2 cellular contexts compared by ENCODE assay signal in the genomic region with DNA sequence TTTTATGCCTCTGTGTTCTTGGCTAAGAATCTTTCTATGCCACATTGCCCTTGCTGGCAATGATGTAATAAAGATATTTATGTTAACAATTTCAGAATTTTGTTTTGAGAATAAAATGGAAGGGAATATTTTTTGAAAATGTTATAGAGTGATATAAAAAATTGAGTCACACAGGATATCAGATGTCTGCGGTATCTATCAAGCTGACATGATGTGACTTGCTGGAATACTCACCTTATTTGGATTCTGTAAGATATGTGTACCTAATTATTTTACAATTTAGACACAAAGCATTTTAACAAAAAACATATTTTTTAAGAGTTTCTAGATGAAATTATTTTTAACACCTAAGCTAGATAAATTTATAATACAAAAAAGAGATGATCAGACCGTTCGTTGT.
TF ChIP-seq lines count a peak whose summit lies in the region.

No MANE protein-coding gene starts in this region.

TF ChIP-seq in SK-N-SH treated with all-trans-retinoic acid at 6 μM for 48 hours, 23 proteins besides CTCF, POLR2A, EP300 and RAD21 (continued from another document):
- TF ChIP-seq, protein P1, sequence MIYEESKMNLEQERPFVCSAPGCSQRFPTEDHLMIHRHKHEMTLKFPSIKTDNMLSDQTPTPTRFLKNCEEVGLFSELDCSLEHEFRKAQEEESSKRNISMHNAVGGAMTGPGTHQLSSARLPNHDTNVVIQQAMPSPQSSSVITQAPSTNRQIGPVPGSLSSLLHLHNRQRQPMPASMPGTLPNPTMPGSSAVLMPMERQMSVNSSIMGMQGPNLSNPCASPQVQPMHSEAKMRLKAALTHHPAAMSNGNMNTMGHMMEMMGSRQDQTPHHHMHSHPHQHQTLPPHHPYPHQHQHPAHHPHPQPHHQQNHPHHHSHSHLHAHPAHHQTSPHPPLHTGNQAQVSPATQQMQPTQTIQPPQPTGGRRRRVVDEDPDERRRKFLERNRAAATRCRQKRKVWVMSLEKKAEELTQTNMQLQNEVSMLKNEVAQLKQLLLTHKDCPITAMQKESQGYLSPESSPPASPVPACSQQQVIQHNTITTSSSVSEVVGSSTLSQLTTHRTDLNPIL (CRISPR knock-in tag; IDR thresholded peaks at IDR 0.05; ENCODE audit: low read depth): no peak
- no peak for TF ChIP-seq BACH2 (CRISPR knock-in tag; IDR thresholded peaks at IDR 0.05; ENCODE audit: borderline replicate concordance)
- TF ChIP-seq, protein P2, sequence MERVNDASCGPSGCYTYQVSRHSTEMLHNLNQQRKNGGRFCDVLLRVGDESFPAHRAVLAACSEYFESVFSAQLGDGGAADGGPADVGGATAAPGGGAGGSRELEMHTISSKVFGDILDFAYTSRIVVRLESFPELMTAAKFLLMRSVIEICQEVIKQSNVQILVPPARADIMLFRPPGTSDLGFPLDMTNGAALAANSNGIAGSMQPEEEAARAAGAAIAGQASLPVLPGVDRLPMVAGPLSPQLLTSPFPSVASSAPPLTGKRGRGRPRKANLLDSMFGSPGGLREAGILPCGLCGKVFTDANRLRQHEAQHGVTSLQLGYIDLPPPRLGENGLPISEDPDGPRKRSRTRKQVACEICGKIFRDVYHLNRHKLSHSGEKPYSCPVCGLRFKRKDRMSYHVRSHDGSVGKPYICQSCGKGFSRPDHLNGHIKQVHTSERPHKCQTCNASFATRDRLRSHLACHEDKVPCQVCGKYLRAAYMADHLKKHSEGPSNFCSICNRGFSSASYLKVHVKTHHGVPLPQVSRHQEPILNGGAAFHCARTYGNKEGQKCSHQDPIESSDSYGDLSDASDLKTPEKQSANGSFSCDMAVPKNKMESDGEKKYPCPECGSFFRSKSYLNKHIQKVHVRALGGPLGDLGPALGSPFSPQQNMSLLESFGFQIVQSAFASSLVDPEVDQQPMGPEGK (CRISPR knock-in tag; IDR thresholded peaks at IDR 0.05; ENCODE audit: borderline replicate concordance): no peak
- TF ChIP-seq ESRRG (CRISPR knock-in tag; IDR thresholded peaks at IDR 0.05): no peak
- TF ChIP-seq ZNF565 (CRISPR knock-in tag; conservative IDR thresholded peaks at IDR 0.05; ENCODE audit: low read depth): no peak
- no peak for TF ChIP-seq ZFP3 (CRISPR knock-in tag; IDR thresholded peaks at IDR 0.05)
- TF ChIP-seq PPARA (CRISPR knock-in tag; IDR thresholded peaks at IDR 0.05; ENCODE audit: borderline replicate concordance): no peak
- no peak for TF ChIP-seq ISL1 (CRISPR knock-in tag; IDR thresholded peaks at IDR 0.05)

TF ChIP-seq in SK-N-SH, 30 proteins besides CTCF, POLR2A, EP300 and RAD21 (continued from another document):
- TF ChIP-seq, protein P3, sequence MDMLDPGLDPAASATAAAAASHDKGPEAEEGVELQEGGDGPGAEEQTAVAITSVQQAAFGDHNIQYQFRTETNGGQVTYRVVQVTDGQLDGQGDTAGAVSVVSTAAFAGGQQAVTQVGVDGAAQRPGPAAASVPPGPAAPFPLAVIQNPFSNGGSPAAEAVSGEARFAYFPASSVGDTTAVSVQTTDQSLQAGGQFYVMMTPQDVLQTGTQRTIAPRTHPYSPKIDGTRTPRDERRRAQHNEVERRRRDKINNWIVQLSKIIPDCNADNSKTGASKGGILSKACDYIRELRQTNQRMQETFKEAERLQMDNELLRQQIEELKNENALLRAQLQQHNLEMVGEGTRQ (IDR thresholded peaks at IDR 0.05; ENCODE audit: borderline replicate concordance, low read depth, low read length): no peak
- TF ChIP-seq, protein P4, sequence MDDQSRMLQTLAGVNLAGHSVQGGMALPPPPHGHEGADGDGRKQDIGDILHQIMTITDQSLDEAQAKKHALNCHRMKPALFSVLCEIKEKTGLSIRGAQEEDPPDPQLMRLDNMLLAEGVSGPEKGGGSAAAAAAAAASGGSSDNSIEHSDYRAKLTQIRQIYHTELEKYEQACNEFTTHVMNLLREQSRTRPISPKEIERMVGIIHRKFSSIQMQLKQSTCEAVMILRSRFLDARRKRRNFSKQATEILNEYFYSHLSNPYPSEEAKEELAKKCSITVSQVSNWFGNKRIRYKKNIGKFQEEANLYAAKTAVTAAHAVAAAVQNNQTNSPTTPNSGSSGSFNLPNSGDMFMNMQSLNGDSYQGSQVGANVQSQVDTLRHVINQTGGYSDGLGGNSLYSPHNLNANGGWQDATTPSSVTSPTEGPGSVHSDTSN (IDR thresholded peaks at IDR 0.05): no peak
- TF ChIP-seq, protein P5, sequence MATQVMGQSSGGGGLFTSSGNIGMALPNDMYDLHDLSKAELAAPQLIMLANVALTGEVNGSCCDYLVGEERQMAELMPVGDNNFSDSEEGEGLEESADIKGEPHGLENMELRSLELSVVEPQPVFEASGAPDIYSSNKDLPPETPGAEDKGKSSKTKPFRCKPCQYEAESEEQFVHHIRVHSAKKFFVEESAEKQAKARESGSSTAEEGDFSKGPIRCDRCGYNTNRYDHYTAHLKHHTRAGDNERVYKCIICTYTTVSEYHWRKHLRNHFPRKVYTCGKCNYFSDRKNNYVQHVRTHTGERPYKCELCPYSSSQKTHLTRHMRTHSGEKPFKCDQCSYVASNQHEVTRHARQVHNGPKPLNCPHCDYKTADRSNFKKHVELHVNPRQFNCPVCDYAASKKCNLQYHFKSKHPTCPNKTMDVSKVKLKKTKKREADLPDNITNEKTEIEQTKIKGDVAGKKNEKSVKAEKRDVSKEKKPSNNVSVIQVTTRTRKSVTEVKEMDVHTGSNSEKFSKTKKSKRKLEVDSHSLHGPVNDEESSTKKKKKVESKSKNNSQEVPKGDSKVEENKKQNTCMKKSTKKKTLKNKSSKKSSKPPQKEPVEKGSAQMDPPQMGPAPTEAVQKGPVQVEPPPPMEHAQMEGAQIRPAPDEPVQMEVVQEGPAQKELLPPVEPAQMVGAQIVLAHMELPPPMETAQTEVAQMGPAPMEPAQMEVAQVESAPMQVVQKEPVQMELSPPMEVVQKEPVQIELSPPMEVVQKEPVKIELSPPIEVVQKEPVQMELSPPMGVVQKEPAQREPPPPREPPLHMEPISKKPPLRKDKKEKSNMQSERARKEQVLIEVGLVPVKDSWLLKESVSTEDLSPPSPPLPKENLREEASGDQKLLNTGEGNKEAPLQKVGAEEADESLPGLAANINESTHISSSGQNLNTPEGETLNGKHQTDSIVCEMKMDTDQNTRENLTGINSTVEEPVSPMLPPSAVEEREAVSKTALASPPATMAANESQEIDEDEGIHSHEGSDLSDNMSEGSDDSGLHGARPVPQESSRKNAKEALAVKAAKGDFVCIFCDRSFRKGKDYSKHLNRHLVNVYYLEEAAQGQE (IDR thresholded peaks at IDR 0.05; ENCODE audit: low read depth, low read length): no peak
- TF ChIP-seq GABPA (IDR thresholded peaks at IDR 0.05; ENCODE audit: low read depth): no peak
- no peak for TF ChIP-seq CHD2 (IDR thresholded peaks at IDR 0.05; ENCODE audit: low read length, partially characterized antibody)
- TF ChIP-seq ELF1 (IDR thresholded peaks at IDR 0.05): no peak
- TF ChIP-seq FOXM1 (IDR thresholded peaks at IDR 0.05; ENCODE audit: low read depth): no peak
- no peak for TF ChIP-seq MXI1 (IDR thresholded peaks at IDR 0.05; ENCODE audit: low read depth, low read length)
